Comparison of ENCODE assay signal across 22 cellular contexts in the genomic region with DNA sequence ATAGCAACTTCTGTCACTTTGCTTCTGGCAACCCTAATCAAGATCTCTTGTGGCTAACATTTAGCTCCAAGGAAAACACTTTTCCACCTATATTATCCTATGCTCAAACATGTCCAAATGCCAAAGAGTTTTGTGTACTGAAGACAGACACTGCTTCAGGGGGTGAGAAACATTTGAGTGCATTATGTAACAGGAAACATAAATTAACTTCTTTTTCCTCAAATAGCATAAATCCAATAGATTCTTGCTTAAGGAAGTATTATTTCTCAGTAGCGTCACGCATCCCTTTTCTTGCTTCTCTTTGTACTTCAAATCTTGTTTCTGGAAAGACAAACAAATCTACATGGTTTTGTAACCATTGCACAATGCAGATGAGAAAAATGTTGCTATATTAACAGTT.
"Had no signal": no experiment of that assay in that cellular context is flagged by ENCODE, and none has a peak within 500 bp of the region (broad histone marks: within the 10 kb centered on the region; RNA-seq: fewer than 3 reads in every experiment).

No MANE protein-coding gene starts in this region.

- H3K36me3 Mint-ChIP-seq: activated naive CD8-positive, alpha-beta T cell treated with anti-CD3 and anti-CD28 coated beads, Interleukin-2, amount 10 ng/mL, durations not matched to agents 7 days and 5 days; immature natural killer cell; naive thymus-derived CD4-positive, alpha-beta T cell; stimulated activated memory B cell treated with anti-CD40 and anti-IgM and Interleukin-4, amounts not matched to agents 10 μg/mL and 1 μg/mL and 100 μg/mL, for 72 hours had no signal

- ATAC-seq: activated CD4-positive, alpha-beta T cell treated with anti-CD3 and anti-CD28 coated beads for 36 hours; left lung; naive thymus-derived CD4-positive, alpha-beta T cell; stimulated activated memory B cell treated with anti-CD40 and anti-IgM and Interleukin-4, amounts not matched to agents 10 μg/mL and 1 μg/mL and 100 μg/mL, for 72 hours had no signal

- H3K9me3 Mint-ChIP-seq: activated B cell treated with CpG ODN at 0.5 μM for 24 hours; activated naive CD4-positive, alpha-beta T cell treated with anti-CD3 and anti-CD28 coated beads for 36 hours; activated naive CD8-positive, alpha-beta T cell treated with anti-CD3 and anti-CD28 coated beads, Interleukin-2, amount 10 ng/mL, durations not matched to agents 7 days and 5 days; dendritic cell treated with granulocyte-macrophage colony-stimulating factor and Interleukin-4, amounts not matched to agents 40 ng/mL and 50 ng/mL, for 4 days; naive thymus-derived CD4-positive, alpha-beta T cell; stimulated activated memory B cell treated with anti-CD40 and anti-IgM and Interleukin-4, amounts not matched to agents 10 μg/mL and 1 μg/mL and 100 μg/mL, for 72 hours had no signal

- H3K27me3 Mint-ChIP-seq: activated B cell treated with CpG ODN at 0.5 μM for 24 hours; activated CD4-positive, alpha-beta T cell treated with anti-CD3 and anti-CD28 coated beads for 36 hours; activated naive CD8-positive, alpha-beta T cell treated with anti-CD3 and anti-CD28 coated beads, Interleukin-2, amount 10 ng/mL, durations not matched to agents 7 days and 5 days; dendritic cell treated with granulocyte-macrophage colony-stimulating factor and Interleukin-4, amounts not matched to agents 40 ng/mL and 50 ng/mL, for 4 days; naive thymus-derived CD4-positive, alpha-beta T cell; stimulated activated memory B cell treated with anti-CD40 and anti-IgM and Interleukin-4, amounts not matched to agents 10 μg/mL and 1 μg/mL and 100 μg/mL, for 72 hours had no signal

- H3K27ac Mint-ChIP-seq: activated B cell treated with CpG ODN at 0.5 μM for 24 hours; activated CD4-positive, alpha-beta T cell treated with anti-CD3 and anti-CD28 coated beads for 36 hours; activated naive CD4-positive, alpha-beta T cell treated with anti-CD3 and anti-CD28 coated beads for 36 hours; activated naive CD8-positive, alpha-beta T cell treated with anti-CD3 and anti-CD28 coated beads, Interleukin-2, amount 10 ng/mL, durations not matched to agents 7 days and 5 days; dendritic cell treated with granulocyte-macrophage colony-stimulating factor and Interleukin-4, amounts not matched to agents 40 ng/mL and 50 ng/mL, for 4 days; immature natural killer cell; naive thymus-derived CD4-positive, alpha-beta T cell; stimulated activated memory B cell treated with anti-CD40 and anti-IgM and Interleukin-4, amounts not matched to agents 10 μg/mL and 1 μg/mL and 100 μg/mL, for 72 hours had no signal

- H3K4me1 Mint-ChIP-seq: activated B cell treated with CpG ODN at 0.5 μM for 24 hours; activated CD4-positive, alpha-beta T cell treated with anti-CD3 and anti-CD28 coated beads for 36 hours; activated naive CD8-positive, alpha-beta T cell treated with anti-CD3 and anti-CD28 coated beads, Interleukin-2, amount 10 ng/mL, durations not matched to agents 7 days and 5 days; immature natural killer cell; naive thymus-derived CD4-positive, alpha-beta T cell; neural crest cell; stimulated activated memory B cell treated with anti-CD40 and anti-IgM and Interleukin-4, amounts not matched to agents 10 μg/mL and 1 μg/mL and 100 μg/mL, for 72 hours had no signal

- H3K4me3 Mint-ChIP-seq: activated B cell treated with CpG ODN at 0.5 μM for 24 hours; activated CD4-positive, alpha-beta T cell treated with anti-CD3 and anti-CD28 coated beads for 36 hours; activated naive CD4-positive, alpha-beta T cell treated with anti-CD3 and anti-CD28 coated beads for 36 hours; activated naive CD8-positive, alpha-beta T cell treated with anti-CD3 and anti-CD28 coated beads, Interleukin-2, amount 10 ng/mL, durations not matched to agents 7 days and 5 days; dendritic cell treated with granulocyte-macrophage colony-stimulating factor and Interleukin-4, amounts not matched to agents 40 ng/mL and 50 ng/mL, for 4 days; immature natural killer cell; naive thymus-derived CD4-positive, alpha-beta T cell; neural crest cell; stimulated activated memory B cell treated with anti-CD40 and anti-IgM and Interleukin-4, amounts not matched to agents 10 μg/mL and 1 μg/mL and 100 μg/mL, for 72 hours had no signal

- DNase-seq: activated B cell treated with CpG ODN at 0.5 μM for 24 hours; activated CD4-positive, alpha-beta T cell treated with anti-CD3 and anti-CD28 coated beads for 36 hours; activated CD4-positive, alpha-beta T cell treated with anti-CD3 and anti-CD28 coated beads, Interleukin-2, amount 50 U/mL, for 4 hours; activated naive CD4-positive, alpha-beta T cell treated with anti-CD3 and anti-CD28 coated beads for 36 hours; activated naive CD8-positive, alpha-beta T cell treated with anti-CD3 and anti-CD28 coated beads, Interleukin-2, amount 10 ng/mL, durations not matched to agents 7 days and 5 days; activated T-cell treated with anti-CD3 and anti-CD28 coated beads, Interleukin-2, amount 50 U/mL, for 48 hours; amygdala; effector CD4-positive, alpha-beta T cell; glutamatergic neuron; immature natural killer cell; kidney glomerular epithelial cell; left lung; naive thymus-derived CD4-positive, alpha-beta T cell; occipital lobe; retina; sigmoid colon; stimulated activated CD4-positive, alpha-beta T cell treated with anti-CD3 and anti-CD28 coated beads, Interleukin-15, amount 100 ng/mL, for 24 hours; stomach; T-helper 9 cell had no signal
